1 cellular context compared by ENCODE assay signal in genomic region chr2:60476206-60476946, GRCh38.
TF ChIP-seq lines count a peak whose summit lies in the region.

No MANE protein-coding gene starts in this region.

TF ChIP-seq in H1, 55 proteins besides CTCF, POLR2A, EP300 and RAD21 (continued from another document):
- peak; percentile 49 for TF ChIP-seq CHD7 (IDR thresholded peaks at IDR 0.05; ENCODE audit: insufficient replicate concordance, low read length)
TF ChIP-seq in H1: peak in this region for 2.
